In the genomic region with DNA sequence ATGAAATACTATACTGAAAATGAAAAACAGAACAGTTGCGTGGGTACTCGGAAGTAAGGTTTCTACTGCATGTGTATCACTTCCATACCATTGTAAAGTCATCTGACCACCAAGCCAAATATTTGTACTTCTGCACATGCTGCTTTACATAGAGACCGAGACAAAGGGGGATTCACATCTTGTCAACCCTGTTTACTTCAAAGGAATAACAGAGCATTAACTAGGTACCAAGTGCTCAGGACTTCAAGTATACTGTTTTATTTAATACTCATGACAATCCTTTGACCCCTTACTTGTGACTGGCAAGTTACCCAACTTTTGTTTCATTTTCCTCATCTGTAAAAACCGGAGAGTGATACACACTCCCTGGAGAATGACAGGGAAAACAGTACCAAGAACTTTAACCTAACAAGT, we compare ENCODE assay signal across 10 cellular contexts. TPM values are rescaled to one million over a fixed set of nuclear protein-coding genes. Genes with fewer than 3 reads are reported as not detected.
DNase-seq lines count a peak whose midpoint lies in the region; ATAC-seq and TF ChIP-seq lines count a peak whose summit lies in the region.
"Had no signal": no experiment of that assay in that cellular context is flagged by ENCODE, and none has a peak within 500 bp of the region (broad histone marks: within the 10 kb centered on the region; RNA-seq: fewer than 3 reads in every experiment).

No MANE protein-coding gene starts in this region.

- H3K27me3 Mint-ChIP-seq in natural killer cell treated with Interleukin-12 subunit alpha and Interleukin-12 subunit beta and Interleukin-15 and Interleukin-18, amount 100 ng/mL, for 72 hours, result no peaks in the 10 kb centered on the region
- H3K27me3 Mint-ChIP-seq in nephron progenitor cell (ENCODE audit: low read depth, poor library complexity), result peaks cover under 1% of the 10 kb centered on the region
- H3K27me3 Mint-ChIP-seq: brain had no signal

- DNase-seq in adipocyte (ENCODE audit: low read depth) (peak; percentile 39), amygdala (lab: John Stamatoyannopoulos, UW) (no peak), nephron progenitor cell (no peak), pons (ENCODE audit: low spot score) (no peak)
- no peak for DNase-seq in natural killer cell treated with Interleukin-12 subunit alpha and Interleukin-12 subunit beta and Interleukin-15 and Interleukin-18, amount 100 ng/mL, for 72 hours (ENCODE audit: low spot score)
- no peak for DNase-seq in stimulated activated CD4-positive, alpha-beta T cell treated with anti-CD3 and anti-CD28 coated beads, Interleukin-4, amount 100 ng/mL, for 4 hours
- DNase-seq: DMS79 had no signal

- no peak overlapping the region for H3K9ac ChIP-seq in adipocyte (ENCODE audit: low read length)

- peak; percentile 51 for ATAC-seq in HG02678 (IDR thresholded peaks at IDR 0.05; ENCODE audit: unreplicated experiment)
- ATAC-seq in natural killer cell treated with Interleukin-12 subunit alpha and Interleukin-12 subunit beta and Interleukin-15 and Interleukin-18, amount 100 ng/mL, for 72 hours, result peak; percentile 50 to 70

- H3K4me1 ChIP-seq in adipocyte (ENCODE audit: control insufficient read depth, insufficient read depth, low read length), result peaks cover 41% of the 10 kb centered on the region

- H3K36me3 ChIP-seq in adipocyte (ENCODE audit: control insufficient read depth, insufficient read depth, low read length, severe bottlenecking), result no peaks in the 10 kb centered on the region

- no peak for TF ChIP-seq CTCF in nephron progenitor cell (IDR thresholded peaks at IDR 0.05)

- H3K4me1 Mint-ChIP-seq in natural killer cell treated with Interleukin-12 subunit alpha and Interleukin-12 subunit beta and Interleukin-15 and Interleukin-18, amount 100 ng/mL, for 72 hours (ENCODE audit: low read depth in 2 of 2), result peaks cover 75 to 80% of the 10 kb centered on the region in 2 donors
- peaks cover 54% of the 10 kb centered on the region for H3K4me1 Mint-ChIP-seq in nephron progenitor cell

- H3K27ac Mint-ChIP-seq in natural killer cell treated with Interleukin-12 subunit alpha and Interleukin-12 subunit beta and Interleukin-15 and Interleukin-18, amount 100 ng/mL, for 72 hours, result peak overlapping the region; percentile 48 to 77
- H3K27ac Mint-ChIP-seq in nephron progenitor cell, result no peak overlapping the region

- no peaks in the 10 kb centered on the region for H3K36me3 Mint-ChIP-seq in natural killer cell treated with Interleukin-12 subunit alpha and Interleukin-12 subunit beta and Interleukin-15 and Interleukin-18, amount 100 ng/mL, for 72 hours
- peaks cover 38% of the 10 kb centered on the region for H3K36me3 Mint-ChIP-seq in nephron progenitor cell (ENCODE audit: low read depth)

- no peaks in the 10 kb centered on the region for H3K27me3 ChIP-seq in adipocyte (replicated peaks; ENCODE audit: control insufficient read depth, insufficient read depth, low read length)

- no peaks in the 10 kb centered on the region for H3K9me3 Mint-ChIP-seq in natural killer cell treated with Interleukin-12 subunit alpha and Interleukin-12 subunit beta and Interleukin-15 and Interleukin-18, amount 100 ng/mL, for 72 hours
- H3K9me3 Mint-ChIP-seq in nephron progenitor cell, result peaks cover 3% of the 10 kb centered on the region

- no peaks in the 10 kb centered on the region for H3K9me3 ChIP-seq in adipocyte (ENCODE audit: control insufficient read depth, low read length)

- H3K4me3 ChIP-seq in GM08714 (ENCODE audit: low read length) (peak overlapping the region; percentile 18; the same call in 1 of the 2 replicates), adipocyte (ENCODE audit: low read length) (peak overlapping the region; percentile 21)

- peak overlapping the region; percentile 66 for H3K4me3 Mint-ChIP-seq in natural killer cell treated with Interleukin-12 subunit alpha and Interleukin-12 subunit beta and Interleukin-15 and Interleukin-18, amount 100 ng/mL, for 72 hours
- H3K4me3 Mint-ChIP-seq in nephron progenitor cell, result no peak overlapping the region

RNA-seq across cellular contexts. Expression of gene MAPK1, which starts 9.9 kb away (rescaled TPM):
- 100 to 1,000 TPM; 168 to 176 TPM for total RNA-seq in natural killer cell treated with Interleukin-12 subunit alpha and Interleukin-12 subunit beta and Interleukin-15 and Interleukin-18, amount 100 ng/mL, for 72 hours
